ENCODE assay signal across 13 cellular contexts in the genomic region with DNA sequence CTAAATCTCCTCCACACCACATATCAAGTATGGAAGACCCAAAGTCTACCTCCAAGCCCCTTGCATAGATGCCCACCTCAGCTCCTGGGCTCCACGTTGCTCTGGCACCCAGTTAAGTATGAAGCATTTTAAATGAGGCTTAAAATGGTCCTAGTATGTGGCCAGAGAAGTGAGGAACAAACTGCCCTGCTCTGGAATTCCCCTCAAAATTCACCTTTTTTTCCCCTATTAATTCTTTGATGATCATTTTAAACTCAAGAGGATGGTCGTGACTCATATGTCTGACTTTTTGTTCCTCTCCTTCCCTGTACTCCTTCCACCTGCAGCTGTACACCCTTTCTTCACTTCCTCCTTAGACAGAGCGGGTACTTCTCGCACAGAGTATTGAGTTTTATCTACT.
DNase-seq lines count a peak whose midpoint lies in the region; ATAC-seq lines count a peak whose summit lies in the region.
"Had no signal": no experiment of that assay in that cellular context is flagged by ENCODE, and none has a peak within 500 bp of the region (broad histone marks: within the 10 kb centered on the region; RNA-seq: fewer than 3 reads in every experiment).

No MANE protein-coding gene starts in this region.

- no peaks in the 10 kb centered on the region for H3K4me1 ChIP-seq in mesendoderm (ENCODE audit: control insufficient read depth, low read depth, low read length)
- H3K4me1 ChIP-seq: BLaER1, transverse colon had no signal

- H4K8ac ChIP-seq in mesendoderm (ENCODE audit: low read depth, low read length) = no peak overlapping the region

- no peak overlapping the region for H3K18ac ChIP-seq in mesendoderm (ENCODE audit: low read length)

- DNase-seq in NCI-H1092 treated with DMSO at 0.1 percent for 48 hours (lab: John Stamatoyannopoulos, UW) (no peak), ecto neural progenitor cell (ENCODE audit: low spot score) (no peak), NCI-H187 treated with DMSO at 0.1 percent for 48 hours (lab: John Stamatoyannopoulos, UW) (no peak), mesendoderm (no peak)
- DNase-seq: hypothalamus, NCI-H146, right cardiac atrium, transverse colon had no signal

- no peak overlapping the region for H3K9ac ChIP-seq in mesendoderm (ENCODE audit: low read length)
- H3K9ac ChIP-seq: BLaER1 had no signal

- no peak overlapping the region for H2BK120ac ChIP-seq in mesendoderm (ENCODE audit: low read depth, low read length)

- no peak overlapping the region for H3K23ac ChIP-seq in mesendoderm (ENCODE audit: low read length)

- H3K27ac ChIP-seq in mesendoderm (ENCODE audit: low read depth, low read length) = no peak overlapping the region
- H3K27ac ChIP-seq: BLaER1, transverse colon had no signal

- ATAC-seq in GM18499 (IDR thresholded peaks at IDR 0.05; ENCODE audit: insufficient read depth, unreplicated experiment) = peak; percentile 85
- peak; percentile 67 for ATAC-seq in GM19463 (IDR thresholded peaks at IDR 0.05; ENCODE audit: unreplicated experiment)
- ATAC-seq in HG02884 (IDR thresholded peaks at IDR 0.05; ENCODE audit: unreplicated experiment) = peak; percentile 85
- peak; percentile 74 for ATAC-seq in HG03521 (IDR thresholded peaks at IDR 0.05; ENCODE audit: unreplicated experiment)
- ATAC-seq: right cardiac atrium had no signal

- no peak overlapping the region for H4K5ac ChIP-seq in mesendoderm (ENCODE audit: low read length)

- H2AK5ac ChIP-seq in mesendoderm (ENCODE audit: low read length) = no peak overlapping the region

- H2BK15ac ChIP-seq in mesendoderm (replicated peaks; ENCODE audit: low read depth) = no peak overlapping the region

- H3K4me3 ChIP-seq in mesendoderm (ENCODE audit: low read length) = no peak overlapping the region
- H3K4me3 ChIP-seq: BLaER1, transverse colon had no signal

- H3K4me2 ChIP-seq in mesendoderm (ENCODE audit: low read length) = no peak overlapping the region
- H3K4me2 ChIP-seq: BLaER1 had no signal

- H3K27me3 ChIP-seq in mesendoderm (ENCODE audit: insufficient read depth, low read length, poor library complexity) = no peaks in the 10 kb centered on the region
- H3K27me3 ChIP-seq: BLaER1, transverse colon had no signal

- no peaks in the 10 kb centered on the region for H3K79me1 ChIP-seq in mesendoderm (ENCODE audit: low read length)

- H2BK5ac ChIP-seq in mesendoderm (ENCODE audit: low read length) = no peak overlapping the region

- H3K79me2 ChIP-seq in mesendoderm (ENCODE audit: control insufficient read depth, insufficient read depth, low read length) = no peaks in the 10 kb centered on the region

- H3K56ac ChIP-seq in mesendoderm (ENCODE audit: low read length) = no peak overlapping the region

- H3K4ac ChIP-seq in mesendoderm (ENCODE audit: low read depth, low read length) = no peak overlapping the region

- no CpG with 5 or more reads among the region's 4 CpGs for WGBS in mesendoderm (ENCODE audit: extremely low coverage, insufficient coverage, low lambda C conversion rate)

- H3K36me3 ChIP-seq in mesendoderm (ENCODE audit: control insufficient read depth, insufficient read depth, low read length) = no peaks in the 10 kb centered on the region
- H3K36me3 ChIP-seq: BLaER1, transverse colon had no signal
